In the genomic region with DNA sequence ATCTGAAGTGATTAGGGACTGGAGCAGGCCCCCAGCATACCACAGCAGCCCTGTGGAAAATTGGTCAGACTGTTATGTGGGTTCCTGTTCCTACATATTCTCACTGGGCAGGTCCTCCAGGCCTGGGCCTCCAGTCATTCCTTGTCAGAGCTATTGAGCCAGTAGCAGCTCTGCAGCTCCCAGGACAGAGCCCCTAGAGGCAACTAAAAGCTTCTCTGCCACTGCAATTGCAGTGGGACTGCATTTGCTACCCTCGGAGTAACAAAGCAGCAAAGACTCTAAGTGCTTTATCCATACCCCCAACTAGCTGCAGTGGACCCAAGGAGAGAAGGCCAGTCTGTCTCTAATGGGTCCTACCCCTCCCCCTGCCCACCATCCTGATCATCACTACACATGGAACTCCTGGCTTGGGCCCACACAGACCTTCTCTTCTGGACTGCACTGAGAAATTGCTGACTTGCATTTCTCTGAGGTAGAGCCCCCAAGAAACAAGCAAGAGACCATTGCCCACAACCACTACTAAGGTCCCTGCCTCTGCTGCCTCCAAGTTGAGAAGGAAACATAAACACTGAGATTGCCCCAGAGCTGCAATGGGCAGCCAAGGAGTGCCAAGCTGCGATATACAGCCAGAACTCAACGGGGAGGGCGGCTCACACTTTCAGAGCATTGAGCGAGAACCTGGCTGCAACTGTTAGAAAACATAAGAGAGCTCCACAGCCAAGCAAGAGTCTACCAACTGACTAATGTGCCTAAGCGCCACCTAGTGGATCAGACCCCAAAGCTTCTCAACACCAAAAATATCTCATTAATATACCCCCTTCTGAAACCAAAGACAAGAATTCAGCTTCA, we compare ENCODE assay signal across 8 cellular contexts.
DNase-seq lines count a peak whose midpoint lies in the region; TF ChIP-seq lines count a peak whose summit lies in the region.

No MANE protein-coding gene starts in this region.

- H3K27me3 Mint-ChIP-seq in activated naive CD4-positive, alpha-beta T cell treated with anti-CD3 and anti-CD28 coated beads for 36 hours (ENCODE audit: low read depth), result no peaks in the 10 kb centered on the region

- no peaks in the 10 kb centered on the region for H3K9me3 Mint-ChIP-seq in activated naive CD4-positive, alpha-beta T cell treated with anti-CD3 and anti-CD28 coated beads for 36 hours

- TF ChIP-seq CTCF in vagina (IDR thresholded peaks at IDR 0.05), result no peak

- no peaks in the 10 kb centered on the region for H3K36me3 ChIP-seq in vagina

- no peak overlapping the region for H3K27ac ChIP-seq in vagina

- H3K36me3 Mint-ChIP-seq in activated naive CD4-positive, alpha-beta T cell treated with anti-CD3 and anti-CD28 coated beads for 36 hours (ENCODE audit: low read depth), result no peaks in the 10 kb centered on the region

- TF ChIP-seq POLR2A in vagina (IDR thresholded peaks at IDR 0.05), result no peak

- no peaks in the 10 kb centered on the region for H3K27me3 ChIP-seq in vagina

- no peaks in the 10 kb centered on the region for H3K9me3 ChIP-seq in vagina

- no peak for TF ChIP-seq EP300 in Ishikawa (IDR thresholded peaks at IDR 0.05; ENCODE audit: borderline replicate concordance)

- no peak overlapping the region for H3K27ac Mint-ChIP-seq in activated naive CD4-positive, alpha-beta T cell treated with anti-CD3 and anti-CD28 coated beads for 36 hours

- no peaks in the 10 kb centered on the region for H3K4me1 ChIP-seq in vagina

- peak; percentile 24 for DNase-seq in activated naive CD4-positive, alpha-beta T cell treated with anti-CD3 and anti-CD28 coated beads for 36 hours
- no peak for DNase-seq in activated naive CD4-positive, alpha-beta T cell (lab: John Stamatoyannopoulos, UW)
- DNase-seq in H4 (ENCODE audit: low spot score) (peak; percentile 67), RPMI7951 (ENCODE audit: low read depth) (peak; percentile 1), fibroblast of the conjunctiva (ENCODE audit: low read depth) (peak; percentile 16), smooth muscle cell of the brain vasculature (ENCODE audit: low read depth, low spot score) (peak; percentile 4), vagina (ENCODE audit: extremely low spot score in 2 of 2) (no peak)

- CTCF ChIA-PET in activated naive CD4-positive, alpha-beta T cell treated with anti-CD3 and anti-CD28 coated beads for 36 hours (lab: Charles Lee), result interaction anchor here (1.0 kb wide), 1 partner anchor 8 kb away, joined by 4 read pairs; no protein-coding TSS in a partner anchor

- no peaks in the 10 kb centered on the region for H3K4me1 Mint-ChIP-seq in activated naive CD4-positive, alpha-beta T cell treated with anti-CD3 and anti-CD28 coated beads for 36 hours (ENCODE audit: low read depth)

- no peak overlapping the region for H3K4me3 ChIP-seq in vagina

- intact Hi-C loops in activated naive CD4-positive, alpha-beta T cell treated with anti-CD3 and anti-CD28 coated beads for 36 hours (cut with micrococcal nuclease), result loop anchor here (1.0 kb wide), 1 partner anchor 762 kb away; no protein-coding TSS in a partner anchor
- intact Hi-C loops in vagina (cut with DNase I), result no loop called here

- peak; percentile 72 for TF ChIP-seq RAD21 in Ishikawa (IDR thresholded peaks at IDR 0.05; ENCODE audit: low read depth)

- H3K4me3 Mint-ChIP-seq in activated naive CD4-positive, alpha-beta T cell treated with anti-CD3 and anti-CD28 coated beads for 36 hours, result no peak overlapping the region

TF ChIP-seq in Ishikawa, 13 proteins besides CTCF, POLR2A, EP300 and RAD21:
- TF ChIP-seq, protein P1, sequence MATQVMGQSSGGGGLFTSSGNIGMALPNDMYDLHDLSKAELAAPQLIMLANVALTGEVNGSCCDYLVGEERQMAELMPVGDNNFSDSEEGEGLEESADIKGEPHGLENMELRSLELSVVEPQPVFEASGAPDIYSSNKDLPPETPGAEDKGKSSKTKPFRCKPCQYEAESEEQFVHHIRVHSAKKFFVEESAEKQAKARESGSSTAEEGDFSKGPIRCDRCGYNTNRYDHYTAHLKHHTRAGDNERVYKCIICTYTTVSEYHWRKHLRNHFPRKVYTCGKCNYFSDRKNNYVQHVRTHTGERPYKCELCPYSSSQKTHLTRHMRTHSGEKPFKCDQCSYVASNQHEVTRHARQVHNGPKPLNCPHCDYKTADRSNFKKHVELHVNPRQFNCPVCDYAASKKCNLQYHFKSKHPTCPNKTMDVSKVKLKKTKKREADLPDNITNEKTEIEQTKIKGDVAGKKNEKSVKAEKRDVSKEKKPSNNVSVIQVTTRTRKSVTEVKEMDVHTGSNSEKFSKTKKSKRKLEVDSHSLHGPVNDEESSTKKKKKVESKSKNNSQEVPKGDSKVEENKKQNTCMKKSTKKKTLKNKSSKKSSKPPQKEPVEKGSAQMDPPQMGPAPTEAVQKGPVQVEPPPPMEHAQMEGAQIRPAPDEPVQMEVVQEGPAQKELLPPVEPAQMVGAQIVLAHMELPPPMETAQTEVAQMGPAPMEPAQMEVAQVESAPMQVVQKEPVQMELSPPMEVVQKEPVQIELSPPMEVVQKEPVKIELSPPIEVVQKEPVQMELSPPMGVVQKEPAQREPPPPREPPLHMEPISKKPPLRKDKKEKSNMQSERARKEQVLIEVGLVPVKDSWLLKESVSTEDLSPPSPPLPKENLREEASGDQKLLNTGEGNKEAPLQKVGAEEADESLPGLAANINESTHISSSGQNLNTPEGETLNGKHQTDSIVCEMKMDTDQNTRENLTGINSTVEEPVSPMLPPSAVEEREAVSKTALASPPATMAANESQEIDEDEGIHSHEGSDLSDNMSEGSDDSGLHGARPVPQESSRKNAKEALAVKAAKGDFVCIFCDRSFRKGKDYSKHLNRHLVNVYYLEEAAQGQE (IDR thresholded peaks at IDR 0.05; ENCODE audit: low read depth), result no peak
- TF ChIP-seq TCF12 (IDR thresholded peaks at IDR 0.05; ENCODE audit: low read depth) (no peak), CREB1 (IDR thresholded peaks at IDR 0.05; ENCODE audit: low read depth) (no peak), NFIC (IDR thresholded peaks at IDR 0.05) (no peak), EGR1 (IDR thresholded peaks at IDR 0.05) (no peak), FOXM1 (IDR thresholded peaks at IDR 0.05; ENCODE audit: borderline replicate concordance, low read depth) (no peak), CEBPB (IDR thresholded peaks at IDR 0.05) (no peak)
- TF ChIP-seq, protein P2, sequence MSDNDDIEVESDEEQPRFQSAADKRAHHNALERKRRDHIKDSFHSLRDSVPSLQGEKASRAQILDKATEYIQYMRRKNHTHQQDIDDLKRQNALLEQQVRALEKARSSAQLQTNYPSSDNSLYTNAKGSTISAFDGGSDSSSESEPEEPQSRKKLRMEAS (IDR thresholded peaks at IDR 0.05), result no peak

Comparison
In these comparisons a context has a peak if more than half of its experiments do, and no peak if none do; other contexts are left out.
1. DNase-seq: peak in activated naive CD4-positive, alpha-beta T cell treated with anti-CD3 and anti-CD28 coated beads for 36 hours (single experiment), H4 (single experiment), RPMI7951 (single experiment), fibroblast of the conjunctiva (single experiment) and smooth muscle cell of the brain vasculature (single experiment); none in activated naive CD4-positive, alpha-beta T cell (0 of 4) and vagina (0 of 2).